In the genomic region with DNA sequence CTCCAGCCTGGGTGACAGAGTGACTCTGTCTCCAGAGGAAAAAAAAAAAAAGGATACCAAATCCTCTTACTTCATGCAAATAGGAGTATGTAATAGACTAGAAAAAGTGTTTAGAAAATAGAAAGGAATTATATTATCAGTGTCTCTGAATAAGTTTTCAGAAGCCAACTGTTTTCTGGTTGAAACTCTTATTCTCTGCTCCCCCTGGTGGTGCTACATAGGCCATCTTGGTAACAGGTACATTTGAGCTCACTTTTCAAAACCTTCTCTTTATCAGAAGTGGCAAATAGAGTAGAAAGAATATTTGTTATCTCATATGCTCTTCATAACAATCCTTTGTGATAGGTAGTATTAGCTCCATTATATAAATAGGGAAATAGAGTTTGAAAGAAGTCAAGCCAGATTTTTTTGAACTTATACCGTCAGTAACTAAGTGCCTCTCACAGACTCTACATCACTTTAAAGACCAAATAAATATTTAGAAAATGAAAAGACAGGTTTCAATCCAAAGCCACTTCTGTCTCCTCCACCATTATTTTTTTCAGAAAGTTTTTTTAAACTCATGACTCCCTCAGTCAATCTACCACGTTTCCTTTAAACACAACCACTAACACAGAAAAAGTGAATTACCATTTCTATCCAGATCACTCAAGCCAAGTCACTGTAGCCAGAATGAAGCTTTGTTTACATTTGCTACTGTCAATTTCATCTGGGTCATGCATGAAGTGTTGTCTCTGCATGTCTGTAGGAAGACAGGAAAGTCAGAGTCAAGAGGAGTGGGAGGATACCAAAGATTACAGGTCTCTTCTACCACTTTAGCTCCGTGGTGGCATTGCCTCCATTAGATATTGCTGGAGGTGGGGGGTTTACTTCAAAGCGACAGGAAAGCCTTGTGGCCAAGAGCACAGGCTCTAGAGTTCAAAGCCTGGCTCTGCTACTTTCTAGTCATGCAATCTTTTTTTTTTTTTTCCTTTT, we compare ENCODE assay signal across 8 cellular contexts. TPM values are rescaled to one million over a fixed set of nuclear protein-coding genes. Genes with fewer than 3 reads are reported as not detected.
DNase-seq lines count a peak whose midpoint lies in the region; ATAC-seq and TF ChIP-seq lines count a peak whose summit lies in the region.

No MANE protein-coding gene starts in this region.

- H3K27ac Mint-ChIP-seq in T-helper 17 cell (peak overlapping the region; percentile 67), naive B cell (no peak overlapping the region)

- no peak overlapping the region for H3K4me3 Mint-ChIP-seq in T-helper 17 cell
- peak overlapping the region in 1 of 8 donors; percentile 13 for H3K4me3 Mint-ChIP-seq in naive B cell

- peak; percentile 76 for ATAC-seq in T-helper 17 cell
- no peak for ATAC-seq in naive B cell (ENCODE audit: low read depth in 2 of 2)
- no peak for ATAC-seq in HG03565 (IDR thresholded peaks at IDR 0.05; ENCODE audit: unreplicated experiment)

- no peaks in the 10 kb centered on the region for H3K9me3 ChIP-seq in T-helper 17 cell (ENCODE audit: control insufficient read depth, low read length, poor library complexity, severe bottlenecking)

- peak; percentile 40 for TF ChIP-seq RAD21 in Ishikawa (IDR thresholded peaks at IDR 0.05; ENCODE audit: low read depth)

- H3K4me3 ChIP-seq in cardiac fibroblast (replicated peaks in 1 of 2; ENCODE audit: low read depth in 2 of 2, low read length in 2 of 2): no peak overlapping the region

- H3K9me3 Mint-ChIP-seq in naive B cell: no peaks in the 10 kb centered on the region

- H3K36me3 Mint-ChIP-seq in T-helper 17 cell (ENCODE audit: low read depth) (peaks cover 3% of the 10 kb centered on the region), naive B cell (no peaks in the 10 kb centered on the region)

- no peak for TF ChIP-seq EP300 in Ishikawa (IDR thresholded peaks at IDR 0.05; ENCODE audit: borderline replicate concordance)

- H3K4me1 Mint-ChIP-seq in T-helper 17 cell (peaks cover 20% of the 10 kb centered on the region), naive B cell (peaks cover 3 to 10% (median 9%) of the 10 kb centered on the region in 3 donors)

- no peaks in the 10 kb centered on the region for H3K27me3 Mint-ChIP-seq in T-helper 17 cell
- no peaks in the 10 kb centered on the region for H3K27me3 Mint-ChIP-seq in naive B cell

- peak; percentile 64 for TF ChIP-seq CTCF in cardiac fibroblast (IDR thresholded peaks at IDR 0.05; ENCODE audit: low read depth, low read length)

- peak; percentile 9 for DNase-seq in SIG-M5 treated with dmso at 0.1 percent for 504 hours (lab: John Stamatoyannopoulos, UW; ENCODE audit: unreplicated experiment)
- DNase-seq in SIG-M5 (lab: John Stamatoyannopoulos, UW): no peak
- peak in 1 of 3 donors; percentile 49 for DNase-seq in T-helper 17 cell
- DNase-seq in cardiac fibroblast (ENCODE audit: low read depth in 2 of 2): peak; percentile 50 to 58
- peak; percentile 5 for DNase-seq in naive B cell
- no peak for DNase-seq in midbrain (lab: John Stamatoyannopoulos, UW)

TF ChIP-seq in Ishikawa, 13 proteins besides CTCF, POLR2A, EP300 and RAD21:
- TF ChIP-seq FOXM1 (IDR thresholded peaks at IDR 0.05; ENCODE audit: borderline replicate concordance, low read depth) (no peak), CREB1 (IDR thresholded peaks at IDR 0.05; ENCODE audit: low read depth) (no peak), EGR1 (IDR thresholded peaks at IDR 0.05) (no peak), TEAD4 (IDR thresholded peaks at IDR 0.05) (no peak)
- TF ChIP-seq, protein P1, sequence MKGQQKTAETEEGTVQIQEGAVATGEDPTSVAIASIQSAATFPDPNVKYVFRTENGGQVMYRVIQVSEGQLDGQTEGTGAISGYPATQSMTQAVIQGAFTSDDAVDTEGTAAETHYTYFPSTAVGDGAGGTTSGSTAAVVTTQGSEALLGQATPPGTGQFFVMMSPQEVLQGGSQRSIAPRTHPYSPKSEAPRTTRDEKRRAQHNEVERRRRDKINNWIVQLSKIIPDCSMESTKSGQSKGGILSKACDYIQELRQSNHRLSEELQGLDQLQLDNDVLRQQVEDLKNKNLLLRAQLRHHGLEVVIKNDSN (IDR thresholded peaks at IDR 0.05): no peak

RNA-seq across cellular contexts. Expression of a gene that starts 45.6 kb away (rescaled TPM):
- 1 to 10 TPM; 2.4 to 2.8 TPM for total RNA-seq in T-helper 17 cell
- not detected for polyA plus RNA-seq in naive B cell (ENCODE audit: low read depth in 6 of 6)

Comparison
In these comparisons a context has a peak if more than half of its experiments do, and no peak if none do; other contexts are left out.
1. DNase-seq: peak in SIG-M5 treated with dmso at 0.1 percent for 504 hours (single experiment), cardiac fibroblast (2 of 2) and naive B cell (single experiment); none in SIG-M5 (single experiment) and midbrain (single experiment).